ENCODE assay signal across 37 cellular contexts in genomic region chr3:46730819-46731218, GRCh38. TPM values are rescaled to one million over a fixed set of nuclear protein-coding genes. Genes with fewer than 3 reads are reported as not detected.
"Had no signal": no experiment of that assay in that cellular context is flagged by ENCODE, and none has a peak within 500 bp of the region (broad histone marks: within the 10 kb centered on the region; RNA-seq: fewer than 3 reads in every experiment).

No MANE protein-coding gene starts in this region.

- H3K4me1 ChIP-seq: SJCRH30 had no signal

- H3K36me3 ChIP-seq: MG63, SJCRH30 had no signal

- DNase-seq: Kasumi-1, MG63, MV-4-11, NCI-H1092, NCI-H1105, NCI-H1417 treated with DMSO at 0.1 percent for 48 hours, NCI-H1436 treated with DMSO at 0.1 percent for 48 hours, NCI-H1694 treated with DMSO at 0.1 percent for 48 hours, NCI-H187 treated with DMSO at 0.1 percent for 48 hours, NCI-H2029, NCI-H2081, NCI-H2171 treated with DMSO at 0.1 percent for 48 hours, NCI-H2227 treated with DMSO at 0.1 percent for 48 hours, NCI-H345, NCI-H446, NCI-H510A treated with DMSO at 0.1 percent for 48 hours, NCI-H524 treated with DMSO at 0.1 percent for 48 hours, NCI-H526 treated with DMSO at 0.1 percent for 48 hours, NCI-H774, PC-9, SHP77, SIG-M5, SJCRH30, T-cell, T-helper 17 cell had no signal

- H2AFZ ChIP-seq: PC-9 had no signal

- H3K27me3 ChIP-seq: MG63, SJCRH30 had no signal

- FAIRE-seq: RCC 7860 had no signal

- H3K9me3 ChIP-seq: MG63, SJCRH30 had no signal

- ATAC-seq: Panc1, Right ventricle myocardium inferior, SK-N-SH treated with all-trans-retinoic acid at 6 μM for 48 hours, T-cell, T-helper 17 cell had no signal

- H3K27ac ChIP-seq: PC-9, RWPE1, SJCRH30, SK-N-MC had no signal

- H3K4me3 ChIP-seq: MG63, PC-9, SJCRH30, SK-N-MC had no signal

- H3K4me2 ChIP-seq: PC-9 had no signal

RNA-seq across cellular contexts. Expression of gene PRSS50, which starts 13.2 kb away (rescaled TPM):
- total RNA-seq: M059J; NCI-H460; OCI-LY7; RPMI7951; SJCRH30; SK-MEL-5; T-cell; T-helper 1 cell treated with Interleukin-12 subunit alpha and Interleukin-12 subunit beta and Interleukin-4 antibody, amounts not matched to agents 30 ng/mL and 1 ng/mL, for 36 hours; T-helper 17 cell had no signal

RNA-seq across cellular contexts. Expression of gene TMIE, which starts 29.6 kb away (rescaled TPM):
- total RNA-seq: OCI-LY7; RPMI7951; T-helper 1 cell treated with Interleukin-12 subunit alpha and Interleukin-12 subunit beta and Interleukin-4 antibody, amounts not matched to agents 30 ng/mL and 1 ng/mL, for 36 hours had no signal
